Comparison of ENCODE assay signal across 17 cellular contexts in genomic region chr5:57780306-57780958, GRCh38.
DNase-seq lines count a peak whose midpoint lies in the region; ATAC-seq and TF ChIP-seq lines count a peak whose summit lies in the region.
"Had no signal": no experiment of that assay in that cellular context is flagged by ENCODE, and none has a peak within 500 bp of the region (broad histone marks: within the 10 kb centered on the region; RNA-seq: fewer than 3 reads in every experiment).

No MANE protein-coding gene starts in this region.

- H4K20me1 ChIP-seq in PC-3 (ENCODE audit: low read length): no peaks in the 10 kb centered on the region

- ATAC-seq in PC-3 (no peak), right lobe of liver (no peak), upper lobe of left lung (ENCODE audit: low FRiP score in 2 of 2) (peak; percentile 20 to 61)
- ATAC-seq: naive thymus-derived CD4-positive, alpha-beta T cell had no signal

- H3K4me3 ChIP-seq in PC-3 (ENCODE audit: low read length) (no peak overlapping the region), endodermal cell (ENCODE audit: low read length) (no peak overlapping the region), right lobe of liver (no peak overlapping the region), upper lobe of left lung (no peak overlapping the region), testis (no peak overlapping the region)
- H3K4me3 ChIP-seq: esophagus muscularis mucosa, skin epidermis had no signal

- H3K4me1 Mint-ChIP-seq in endodermal cell: peaks cover 26% of the 10 kb centered on the region
- H3K4me1 Mint-ChIP-seq: activated naive CD4-positive, alpha-beta T cell treated with anti-CD3 and anti-CD28 coated beads, Interleukin-2, amount 10 ng/mL, durations not matched to agents 7 days and 5 days; CD4-positive, alpha-beta memory T cell; naive thymus-derived CD4-positive, alpha-beta T cell had no signal

- no peak overlapping the region for H2AFZ ChIP-seq in PC-3 (ENCODE audit: low read length)

- no peak overlapping the region for H3K27ac Mint-ChIP-seq in endodermal cell
- H3K27ac Mint-ChIP-seq: activated naive CD4-positive, alpha-beta T cell treated with anti-CD3 and anti-CD28 coated beads, Interleukin-2, amount 10 ng/mL, durations not matched to agents 7 days and 5 days; CD4-positive, alpha-beta memory T cell; naive thymus-derived CD4-positive, alpha-beta T cell had no signal

- no peaks in the 10 kb centered on the region for H3K27me3 ChIP-seq in PC-3 (ENCODE audit: low read length)
- peaks cover 17% of the 10 kb centered on the region for H3K27me3 ChIP-seq in endodermal cell (ENCODE audit: control insufficient read depth, insufficient read depth, low read length, poor library complexity, severe bottlenecking)
- H3K27me3 ChIP-seq in right lobe of liver: no peaks in the 10 kb centered on the region
- no peaks in the 10 kb centered on the region for H3K27me3 ChIP-seq in upper lobe of left lung
- no peaks in the 10 kb centered on the region for H3K27me3 ChIP-seq in testis
- H3K27me3 ChIP-seq: esophagus muscularis mucosa had no signal

- H3K9me3 Mint-ChIP-seq in endodermal cell: no peaks in the 10 kb centered on the region
- H3K9me3 Mint-ChIP-seq: activated naive CD4-positive, alpha-beta T cell treated with anti-CD3 and anti-CD28 coated beads, Interleukin-2, amount 10 ng/mL, durations not matched to agents 7 days and 5 days; CD4-positive, alpha-beta memory T cell; naive thymus-derived CD4-positive, alpha-beta T cell had no signal

- TF ChIP-seq POLR2A in right lobe of liver (IDR thresholded peaks at IDR 0.05) (no peak), upper lobe of left lung (IDR thresholded peaks at IDR 0.05) (no peak), testis (IDR thresholded peaks at IDR 0.05) (no peak)

- H3K9me2 ChIP-seq in PC-3 (replicated peaks; ENCODE audit: low read length): no peaks in the 10 kb centered on the region

- H3F3A ChIP-seq in PC-3 (ENCODE audit: low read length, unreplicated experiment): no peaks in the 10 kb centered on the region

- CTCF ChIA-PET in PC-3 (lab: Charles Lee): no interaction called here

- 77 to 82% methylated on average over 6 to 12 of the region's 12 CpGs for WGBS in endodermal cell (ENCODE audit: insufficient coverage in 1 of 2, insufficient read length in 1 of 2), 2 experiments
- 61% methylated on average over 4 of the region's 12 CpGs for WGBS in right lobe of liver (ENCODE audit: insufficient coverage, low coverage, low lambda C conversion rate, missing lambda C conversion rate)
- WGBS in upper lobe of left lung, 2 donors: 44 to 60% methylated on average over 12 of the region's 12 CpGs
- WGBS in testis, 2 donors: 61 to 81% methylated on average over 12 of the region's 12 CpGs

- H3K36me3 ChIP-seq in PC-3 (ENCODE audit: low read depth, low read length) (no peaks in the 10 kb centered on the region), endodermal cell (ENCODE audit: control insufficient read depth, insufficient read depth, low read length) (no peaks in the 10 kb centered on the region), right lobe of liver (no peaks in the 10 kb centered on the region), upper lobe of left lung (no peaks in the 10 kb centered on the region), testis (ENCODE audit: low read depth, missing control alignments) (no peaks in the 10 kb centered on the region)
- H3K36me3 ChIP-seq: esophagus muscularis mucosa had no signal

- H3K79me2 ChIP-seq in PC-3 (ENCODE audit: low read length): no peaks in the 10 kb centered on the region

- H3K9me3 ChIP-seq in PC-3 (ENCODE audit: low read length): no peaks in the 10 kb centered on the region
- H3K9me3 ChIP-seq in endodermal cell (ENCODE audit: control insufficient read depth, low read length): no peaks in the 10 kb centered on the region
- H3K9me3 ChIP-seq in right lobe of liver: no peaks in the 10 kb centered on the region
- no peaks in the 10 kb centered on the region for H3K9me3 ChIP-seq in upper lobe of left lung
- no peaks in the 10 kb centered on the region for H3K9me3 ChIP-seq in testis
- H3K9me3 ChIP-seq: esophagus muscularis mucosa had no signal

- H3K27me3 Mint-ChIP-seq in endodermal cell (ENCODE audit: insufficient read depth): peaks cover 27% of the 10 kb centered on the region

- POLR2A ChIA-PET in PC-3 (lab: Charles Lee; ENCODE audit: unreplicated experiment): no interaction called here

- intact Hi-C loops in PC-3 (cut with micrococcal nuclease) (no loop called here), right lobe of liver (cut with DNase I) (loop anchor here in 1 of 2 donors (10.0 kb wide), 1 partner anchor 674 kb away; no protein-coding TSS in a partner anchor), testis (cut with DNase I; ENCODE audit: low total_unique reads) (loop anchor here (5.0 to 10.0 kb wide), 3 partner anchors 276 to 682 kb away; partner anchors contain the start of gene PLK2)

- no peaks in the 10 kb centered on the region for H3K36me3 Mint-ChIP-seq in endodermal cell (ENCODE audit: low read depth)
- H3K36me3 Mint-ChIP-seq: activated naive CD4-positive, alpha-beta T cell treated with anti-CD3 and anti-CD28 coated beads, Interleukin-2, amount 10 ng/mL, durations not matched to agents 7 days and 5 days; CD4-positive, alpha-beta memory T cell; naive thymus-derived CD4-positive, alpha-beta T cell had no signal

- peaks cover 44% of the 10 kb centered on the region for H3K4me1 ChIP-seq in PC-3 (ENCODE audit: insufficient read depth, low read length)
- peaks cover 9% of the 10 kb centered on the region for H3K4me1 ChIP-seq in endodermal cell (ENCODE audit: control insufficient read depth, insufficient read depth, low read length)
- H3K4me1 ChIP-seq in right lobe of liver: peaks cover 0 to 18% (median 0%) of the 10 kb centered on the region in 4 donors
- H3K4me1 ChIP-seq in upper lobe of left lung: peaks cover 8 to 26% (median 15%) of the 10 kb centered on the region in 4 donors
- H3K4me1 ChIP-seq in testis: no peaks in the 10 kb centered on the region

- TF ChIP-seq CTCF in PC-3 (conservative IDR thresholded peaks at IDR 0.05; ENCODE audit: low read depth, low read length) (no peak), endodermal cell (conservative IDR thresholded peaks at IDR 0.05) (no peak), right lobe of liver (IDR thresholded peaks at IDR 0.05) (no peak), upper lobe of left lung (IDR thresholded peaks at IDR 0.05) (no peak), GM20000 (IDR thresholded peaks at IDR 0.05; ENCODE audit: extremely low read depth, missing control alignments) (no peak), testis (IDR thresholded peaks at IDR 0.05) (no peak)

- no peak for TF ChIP-seq EP300 in upper lobe of left lung (IDR thresholded peaks at IDR 0.05)

- DNase-seq in PC-3 (peak; percentile 14), endodermal cell (peak; percentile 57), right lobe of liver (peak in 2 of 3 donors; percentile 18 to 45), upper lobe of left lung (no peak), GM20000 (ENCODE audit: low spot score) (no peak), NCI-H1436 treated with DMSO at 0.1 percent for 48 hours (lab: John Stamatoyannopoulos, UW) (no peak), testis (no peak)
- DNase-seq: activated naive CD4-positive, alpha-beta T cell treated with anti-CD3 and anti-CD28 coated beads, Interleukin-2, amount 10 ng/mL, durations not matched to agents 7 days and 5 days; CD4-positive, alpha-beta memory T cell; cerebellar nuclear complex; MV-4-11; naive thymus-derived CD4-positive, alpha-beta T cell; NCI-H446; T1000 had no signal

- no peak overlapping the region for H3K4me3 Mint-ChIP-seq in endodermal cell
- H3K4me3 Mint-ChIP-seq: activated naive CD4-positive, alpha-beta T cell treated with anti-CD3 and anti-CD28 coated beads, Interleukin-2, amount 10 ng/mL, durations not matched to agents 7 days and 5 days; CD4-positive, alpha-beta memory T cell; naive thymus-derived CD4-positive, alpha-beta T cell had no signal

- no TSS peak for BruUV-seq in PC-3 (replicated peaks; lab: Mats Ljungman, UMichigan)

- no peak overlapping the region for H3K9ac ChIP-seq in PC-3 (ENCODE audit: low read length)
- H3K9ac ChIP-seq in endodermal cell (ENCODE audit: extremely low read depth, low read length, poor library complexity, severe bottlenecking): no peak overlapping the region

- no peak overlapping the region for H3K4me2 ChIP-seq in PC-3 (ENCODE audit: low read length)

- peak overlapping the region; percentile 40 for H3K27ac ChIP-seq in PC-3 (ENCODE audit: low read length)
- no peak overlapping the region for H3K27ac ChIP-seq in endodermal cell (ENCODE audit: low read depth, low read length)
- H3K27ac ChIP-seq in right lobe of liver: no peak overlapping the region
- H3K27ac ChIP-seq in upper lobe of left lung: peak overlapping the region in 1 of 4 donors; percentile 22
- H3K27ac ChIP-seq in testis: no peak overlapping the region
- H3K27ac ChIP-seq: HL-60 had no signal

Comparison
In these comparisons a context has a peak if more than half of its experiments do, and no peak if none do; other contexts are left out.
1. ATAC-seq: peak in upper lobe of left lung (2 of 2); none in PC-3 (single experiment) and right lobe of liver (0 of 4).
2. DNase-seq: peak in PC-3 (single experiment), endodermal cell (single experiment) and right lobe of liver (2 of 3); none in upper lobe of left lung (0 of 2), GM20000 (single experiment), NCI-H1436 treated with DMSO at 0.1 percent for 48 hours (single experiment) and testis (single experiment).